ENCODE assay signal across 8 cellular contexts in genomic region chrX:17374619-17375360, GRCh38. TPM values are rescaled to one million over a fixed set of nuclear protein-coding genes. Genes with fewer than 3 reads are reported as not detected.
A peak's percentile ranks its signal among the peaks of the same experiment; 100 is the strongest.
DNase-seq lines count a peak whose midpoint lies in the region; ATAC-seq lines count a peak whose summit lies in the region.

TSS of gene NHS (plus strand) at chrX:17375200. CDS start at chrX:17375758, 558 bp downstream.

- ATAC-seq in Right ventricle myocardium inferior = peak; percentile 91
- peak; percentile 76 for ATAC-seq in left colon

- DNase-seq in Right ventricle myocardium inferior (ENCODE audit: missing footprints) = peak; percentile 80
- DNase-seq in cardiac septum (ENCODE audit: low spot score) = no peak
- DNase-seq in NCI-H774 (lab: John Stamatoyannopoulos, UW) = peak; percentile 46
- DNase-seq in dedifferentiated amniotic fluid mesenchymal stem cell (ENCODE audit: extremely low spot score) = peak; percentile 69
- peak; percentile 69 to 74 for DNase-seq in left colon
- DNase-seq in stromal cell of bone marrow (ENCODE audit: low read depth) = peak; percentile 57
- no peak for DNase-seq in GM19240 (ENCODE audit: insufficient read length, low spot score)
- no peak for DNase-seq in T-helper 1 cell

- intact Hi-C loops in Right ventricle myocardium inferior (cut with DNase I) = loop anchor here (5.0 to 10.0 kb wide), 3 partner anchors 130 to 218 kb away; no protein-coding TSS in a partner anchor
- intact Hi-C loops in cardiac septum (cut with DNase I) = loop anchor here (5.0 to 10.0 kb wide), 2 partner anchors 150 to 218 kb away; no protein-coding TSS in a partner anchor
- intact Hi-C loops in left colon (cut with DNase I, micrococcal nuclease) = loop anchor here in 1 of 2 donors (10.0 kb wide), 1 partner anchor 320 kb away; no protein-coding TSS in a partner anchor

RNA-seq across cellular contexts. Expression of gene NHS, which starts in this region (rescaled TPM):
- total RNA-seq in Right ventricle myocardium inferior (2.8 TPM), cardiac septum (2.6 TPM), left colon (1 to 10 TPM; 1.9 to 2.0 TPM)

Comparison
In these comparisons a context has a peak if more than half of its experiments do, and no peak if none do; other contexts are left out.
1. DNase-seq: peak in Right ventricle myocardium inferior (single experiment), NCI-H774 (single experiment), dedifferentiated amniotic fluid mesenchymal stem cell (single experiment), left colon (2 of 2) and stromal cell of bone marrow (single experiment); none in cardiac septum (single experiment), GM19240 (single experiment) and T-helper 1 cell (0 of 5).